Comparison of ENCODE assay signal across 28 cellular contexts in genomic region chrX:28639502-28639901, GRCh38. TPM values are rescaled to one million over a fixed set of nuclear protein-coding genes. Genes with fewer than 3 reads are reported as not detected.
DNase-seq lines count a peak whose midpoint lies in the region; ATAC-seq, FAIRE-seq and TF ChIP-seq lines count a peak whose summit lies in the region.
"Had no signal": no experiment of that assay in that cellular context is flagged by ENCODE, and none has a peak within 500 bp of the region (broad histone marks: within the 10 kb centered on the region; RNA-seq: fewer than 3 reads in every experiment).

No MANE protein-coding gene starts in this region.

- no peak for TF ChIP-seq CTCF in IMR-90 (conservative IDR thresholded peaks at IDR 0.05; ENCODE audit: low read depth, low read length)

- H2BK15ac ChIP-seq in IMR-90 (ENCODE audit: low read depth, low read length), result no peak overlapping the region

- H3K9me3 ChIP-seq in IMR-90 (ENCODE audit: control insufficient read depth, insufficient read depth, low read length), result no peaks in the 10 kb centered on the region
- H3K9me3 ChIP-seq: ascending aorta had no signal

- no peak overlapping the region for H2AFZ ChIP-seq in IMR-90 (replicated peaks; ENCODE audit: low read length, poor library complexity)

- H3K4me3 ChIP-seq in IMR-90 (ENCODE audit: insufficient read depth, low read depth, low read length), result no peak overlapping the region
- H3K4me3 ChIP-seq: ascending aorta, tibial artery had no signal

- DNase-seq in IMR-90 (peak; percentile 3), astrocyte of the hippocampus (ENCODE audit: low read depth, low spot score) (peak; percentile 41), glomerular visceral epithelial cell (ENCODE audit: extremely low spot score) (peak; percentile 3), urothelium cell line (ENCODE audit: low spot score) (peak; percentile 0), RPMI8226 (no peak)
- DNase-seq: activated B cell treated with CpG ODN at 0.5 μM for 24 hours; activated CD4-positive, alpha-beta T cell treated with anti-CD3 and anti-CD28 coated beads, Interleukin-2, amount 50 U/mL, for 48 hours; activated CD8-positive, alpha-beta memory T cell treated with anti-CD3 and anti-CD28 coated beads, Interleukin-2, amount 50 U/mL, for 4 hours; activated naive CD8-positive, alpha-beta T cell treated with anti-CD3 and anti-CD28 coated beads for 36 hours; effector memory CD4-positive, alpha-beta T cell; EL; left cardiac atrium; naive B cell; NCI-H1105 treated with DMSO at 0.1 percent for 48 hours; NCI-H2029 treated with DMSO at 0.1 percent for 48 hours; NCI-H2227 treated with DMSO at 0.1 percent for 48 hours; NCI-H748 treated with DMSO at 0.1 percent for 48 hours; occipital lobe; stimulated activated naive CD8-positive, alpha-beta T cell treated with anti-CD3 and anti-CD28 coated beads, Interleukin-15, amount 100 ng/mL, for 72 hours; T1000; tibial artery had no signal

- no peak overlapping the region for H3K4me2 ChIP-seq in IMR-90 (ENCODE audit: low read depth, low read length)

- no peak overlapping the region for H3K18ac ChIP-seq in IMR-90 (ENCODE audit: low read depth, low read length)

- no peak overlapping the region for H2BK120ac ChIP-seq in IMR-90 (ENCODE audit: low read depth, low read length)

- H3K27me3 ChIP-seq in IMR-90 (ENCODE audit: control insufficient read depth, insufficient read depth, low read length), result no peaks in the 10 kb centered on the region
- H3K27me3 ChIP-seq: ascending aorta, tibial artery had no signal

- no peak overlapping the region for H3K14ac ChIP-seq in IMR-90 (replicated peaks; ENCODE audit: low read depth, low read length)

- no peak for TF ChIP-seq RAD21 in IMR-90 (IDR thresholded peaks at IDR 0.05; ENCODE audit: low read length)

- H3K4me1 ChIP-seq in IMR-90 (ENCODE audit: control insufficient read depth, insufficient read depth, low read length), result no peaks in the 10 kb centered on the region
- H3K4me1 ChIP-seq: ascending aorta, tibial artery had no signal

- no peak overlapping the region for H2BK20ac ChIP-seq in IMR-90 (ENCODE audit: low read depth, low read length)

- POLR2A ChIA-PET in IMR-90 (lab: Charles Lee; ENCODE audit: unreplicated experiment), result no interaction called here

- intact Hi-C loops in IMR-90 (cut with micrococcal nuclease), result no loop called here

- no peak overlapping the region for H2AK5ac ChIP-seq in IMR-90 (ENCODE audit: low read depth, low read length)

- no peak overlapping the region for H2BK5ac ChIP-seq in IMR-90 (ENCODE audit: low read depth, low read length, poor library complexity, severe bottlenecking)

- FAIRE-seq in urothelium cell line (lab: Jason Lieb, UNC), result no peak
- FAIRE-seq: GM12892, HepG2 had no signal

- dilution Hi-C loops in IMR-90 (cut with HindIII; ENCODE audit: low sequenced_read_pairs, unreplicated experiment), result no loop called here

- no peaks in the 10 kb centered on the region for H3K79me1 ChIP-seq in IMR-90 (ENCODE audit: low read depth in 1 of 2, low read length in 2 of 2)

- H3K9me1 ChIP-seq in IMR-90 (ENCODE audit: insufficient read depth, low read length), result no peaks in the 10 kb centered on the region

- H2AK9ac ChIP-seq in IMR-90 (replicated peaks; ENCODE audit: low read depth, low read length, poor library complexity), result no peak overlapping the region

- H3K36me3 ChIP-seq in IMR-90 (ENCODE audit: control insufficient read depth, insufficient read depth, low read length), result no peaks in the 10 kb centered on the region
- H3K36me3 ChIP-seq: ascending aorta, tibial artery had no signal

- no TSS peak for BruUV-seq in IMR-90 (replicated peaks; lab: Mats Ljungman, UMichigan)

- H4K8ac ChIP-seq in IMR-90 (ENCODE audit: low read depth in 2 of 2, low read length in 2 of 2), result no peak overlapping the region

- WGBS in IMR-90 (ENCODE audit: extremely low coverage in 2 of 2, insufficient read length in 1 of 2), 2 experiments, result 20% methylated on average over 1 of the region's 2 CpGs; no CpG with 5 or more reads in 1 of the 2 experiments

- CTCF ChIA-PET in IMR-90 (lab: Yijun Ruan, JAX), result no interaction called here

- H4K5ac ChIP-seq in IMR-90 (ENCODE audit: low read depth, low read length), result no peak overlapping the region

- H4K91ac ChIP-seq in IMR-90 (ENCODE audit: insufficient read depth, low read depth, low read length), result no peak overlapping the region

- in situ Hi-C loops in IMR-90 (cut with MboI; ENCODE audit: low sequenced_read_pairs), result no loop called here

- no peak overlapping the region for H3K27ac ChIP-seq in IMR-90 (ENCODE audit: insufficient read depth, low read length)
- H3K27ac ChIP-seq: ascending aorta, tibial artery had no signal

- ATAC-seq in IMR-90 (ENCODE audit: low read depth) (no peak), GM18909 (IDR thresholded peaks at IDR 0.05; ENCODE audit: poor library complexity, unreplicated experiment) (no peak), HG03571 (IDR thresholded peaks at IDR 0.05; ENCODE audit: unreplicated experiment) (no peak)
- ATAC-seq: HepG2; left cardiac atrium; stimulated activated naive CD8-positive, alpha-beta T cell treated with anti-CD3 and anti-CD28 coated beads, Interleukin-15, amount 100 ng/mL, for 72 hours had no signal

- H4K20me1 ChIP-seq in IMR-90 (ENCODE audit: insufficient read depth, low read length), result no peaks in the 10 kb centered on the region

- no peak for TF ChIP-seq POLR2A in IMR-90 (IDR thresholded peaks at IDR 0.05; ENCODE audit: low read depth, low read length)

- no peak overlapping the region for H3K56ac ChIP-seq in IMR-90 (ENCODE audit: extremely low read depth, insufficient read depth, low read length)

- H3K9ac ChIP-seq in IMR-90 (ENCODE audit: low read depth, low read length), result no peak overlapping the region

- H3K23ac ChIP-seq in IMR-90 (ENCODE audit: low read depth, low read length), result no peak overlapping the region

- no peak overlapping the region for H3K4ac ChIP-seq in IMR-90 (ENCODE audit: low read depth, low read length)

TF ChIP-seq in IMR-90, 13 proteins besides CTCF, POLR2A, EP300 and RAD21:
- TF ChIP-seq CEBPB (IDR thresholded peaks at IDR 0.05; ENCODE audit: low read depth, low read length) (no peak), NFE2L2 (IDR thresholded peaks at IDR 0.05; ENCODE audit: low read depth, low read length) (no peak), MAFK (IDR thresholded peaks at IDR 0.05; ENCODE audit: low read depth, low read length) (no peak), BHLHE40 (IDR thresholded peaks at IDR 0.05; ENCODE audit: low read depth, low read length) (no peak), RCOR1 (IDR thresholded peaks at IDR 0.05; ENCODE audit: insufficient replicate concordance, low read length) (no peak), FOS (IDR thresholded peaks at IDR 0.05; ENCODE audit: low read depth, low read length) (no peak)
- TF ChIP-seq, protein P1, sequence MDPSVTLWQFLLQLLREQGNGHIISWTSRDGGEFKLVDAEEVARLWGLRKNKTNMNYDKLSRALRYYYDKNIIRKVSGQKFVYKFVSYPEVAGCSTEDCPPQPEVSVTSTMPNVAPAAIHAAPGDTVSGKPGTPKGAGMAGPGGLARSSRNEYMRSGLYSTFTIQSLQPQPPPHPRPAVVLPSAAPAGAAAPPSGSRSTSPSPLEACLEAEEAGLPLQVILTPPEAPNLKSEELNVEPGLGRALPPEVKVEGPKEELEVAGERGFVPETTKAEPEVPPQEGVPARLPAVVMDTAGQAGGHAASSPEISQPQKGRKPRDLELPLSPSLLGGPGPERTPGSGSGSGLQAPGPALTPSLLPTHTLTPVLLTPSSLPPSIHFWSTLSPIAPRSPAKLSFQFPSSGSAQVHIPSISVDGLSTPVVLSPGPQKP (IDR thresholded peaks at IDR 0.05; ENCODE audit: borderline replicate concordance, low read depth, low read length), result no peak
- TF ChIP-seq, protein P2, sequence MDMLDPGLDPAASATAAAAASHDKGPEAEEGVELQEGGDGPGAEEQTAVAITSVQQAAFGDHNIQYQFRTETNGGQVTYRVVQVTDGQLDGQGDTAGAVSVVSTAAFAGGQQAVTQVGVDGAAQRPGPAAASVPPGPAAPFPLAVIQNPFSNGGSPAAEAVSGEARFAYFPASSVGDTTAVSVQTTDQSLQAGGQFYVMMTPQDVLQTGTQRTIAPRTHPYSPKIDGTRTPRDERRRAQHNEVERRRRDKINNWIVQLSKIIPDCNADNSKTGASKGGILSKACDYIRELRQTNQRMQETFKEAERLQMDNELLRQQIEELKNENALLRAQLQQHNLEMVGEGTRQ (IDR thresholded peaks at IDR 0.05; ENCODE audit: low read depth, low read length), result no peak

RNA-seq across cellular contexts. Expression of gene IL1RAPL1, which starts 52.3 kb away (rescaled TPM):
- 9.0 and 12.5 TPM in 2 replicates for total RNA-seq in IMR-90 (2012; rRNA removed)
- polyA plus RNA-seq in IMR-90 (2012; rRNA removed), result 1.4 and 1.5 TPM in 2 replicates
- 0.54 and 0.67 TPM in 2 replicates for polyA plus RNA-seq in IMR-90 (2012; cell fraction: cytosol; rRNA removed)
- 1.2 and 2.7 TPM in 2 replicates for polyA plus RNA-seq in IMR-90 (2012; cell fraction: nucleus; rRNA removed; ENCODE audit: low replicate concordance)
- total RNA-seq: activated B cell treated with CpG ODN at 0.5 μM for 24 hours; activated naive CD8-positive, alpha-beta T cell treated with anti-CD3 and anti-CD28 coated beads for 36 hours; ascending aorta; chondrocyte; HepG2; mesenteric fat pad had no signal
